13 cellular contexts compared by ENCODE assay signal in genomic region chr15:84671211-84671610, GRCh38. TPM values are rescaled to one million over a fixed set of nuclear protein-coding genes. Genes with fewer than 3 reads are reported as not detected.
DNase-seq lines count a peak whose midpoint lies in the region; ATAC-seq, FAIRE-seq and TF ChIP-seq lines count a peak whose summit lies in the region.
"Had no signal": no experiment of that assay in that cellular context is flagged by ENCODE, and none has a peak within 500 bp of the region (broad histone marks: within the 10 kb centered on the region; RNA-seq: fewer than 3 reads in every experiment).

No MANE protein-coding gene starts in this region.

- FAIRE-seq in astrocyte (lab: Jason Lieb, UNC) = peak; percentile 9
- FAIRE-seq: D721Med, RCC 7860 had no signal

- TF ChIP-seq POLR2A in gastrocnemius medialis (IDR thresholded peaks at IDR 0.05) (no peak), vagina (IDR thresholded peaks at IDR 0.05) (no peak)

- TF ChIP-seq CTCF in astrocyte (IDR thresholded peaks at IDR 0.05; ENCODE audit: insufficient read depth, low read depth, low read length) = no peak
- no peak for TF ChIP-seq CTCF in endothelial cell (IDR thresholded peaks at IDR 0.05; ENCODE audit: unreplicated experiment)
- TF ChIP-seq CTCF in gastrocnemius medialis (IDR thresholded peaks at IDR 0.05 in 4 of 5, conservative IDR thresholded peaks at IDR 0.05 in 1 of 5) = no peak
- TF ChIP-seq CTCF in vagina (IDR thresholded peaks at IDR 0.05) = no peak

- peaks cover 18% of the 10 kb centered on the region for H3K4me1 ChIP-seq in astrocyte (ENCODE audit: insufficient read depth, low read length)
- H3K4me1 ChIP-seq in gastrocnemius medialis = no peaks in the 10 kb centered on the region
- H3K4me1 ChIP-seq in vagina = no peaks in the 10 kb centered on the region

- H3K9me3 ChIP-seq in astrocyte (ENCODE audit: insufficient read depth, low read depth, low read length) (no peaks in the 10 kb centered on the region), gastrocnemius medialis (no peaks in the 10 kb centered on the region), vagina (no peaks in the 10 kb centered on the region)

- H3K4me1 Mint-ChIP-seq in astrocyte (ENCODE audit: low read depth, unreplicated experiment) (peaks cover 17% of the 10 kb centered on the region), endothelial cell (ENCODE audit: unreplicated experiment) (peaks cover 3% of the 10 kb centered on the region)

- H3K27ac ChIP-seq in astrocyte (ENCODE audit: low read depth, low read length) = peak overlapping the region; percentile 7
- H3K27ac ChIP-seq in gastrocnemius medialis = no peak overlapping the region
- H3K27ac ChIP-seq in vagina = no peak overlapping the region

- DNase-seq in AG08395 (ENCODE audit: low spot score) = peak; percentile 74
- peak; percentile 88 for DNase-seq in EH (ENCODE audit: low read depth)
- peak; percentile 86 for DNase-seq in astrocyte (ENCODE audit: low read depth)
- DNase-seq in kidney glomerular epithelial cell (lab: John Stamatoyannopoulos, UW) = peak; percentile 17
- DNase-seq in endothelial cell (ENCODE audit: low spot score) = no peak
- no peak for DNase-seq in gastrocnemius medialis
- DNase-seq in vagina (ENCODE audit: extremely low spot score in 2 of 2) = no peak
- DNase-seq: activated CD8-positive, alpha-beta memory T cell treated with anti-CD3 and anti-CD28 coated beads, Interleukin-2, amount 50 U/mL, for 4 hours; immature natural killer cell; NCI-H2227 treated with DMSO at 0.1 percent for 48 hours had no signal

- H2AFZ ChIP-seq in astrocyte (ENCODE audit: low read depth, low read length) = no peak overlapping the region

- in situ Hi-C loops in gastrocnemius medialis (cut with MboI; ENCODE audit: low sequenced_read_pairs in 4 of 4) = no loop called here

- H3K4me3 ChIP-seq in astrocyte (ENCODE audit: insufficient read depth, low read depth, low read length) (no peak overlapping the region), gastrocnemius medialis (no peak overlapping the region), vagina (no peak overlapping the region)

- ATAC-seq in gastrocnemius medialis = no peak
- no peak for ATAC-seq in HG02678 (IDR thresholded peaks at IDR 0.05; ENCODE audit: unreplicated experiment)

- H3K27ac Mint-ChIP-seq in astrocyte (ENCODE audit: unreplicated experiment) (peak overlapping the region; percentile 11), endothelial cell (ENCODE audit: unreplicated experiment) (no peak overlapping the region)

- intact Hi-C loops in gastrocnemius medialis (cut with DNase I; ENCODE audit: low total_unique reads) (no loop called here), vagina (cut with DNase I) (no loop called here)

- H3K36me3 ChIP-seq in astrocyte (ENCODE audit: insufficient read depth, low read length) (peaks cover 43% of the 10 kb centered on the region), gastrocnemius medialis (peaks cover 2 to 44% of the 10 kb centered on the region in 2 donors), vagina (peaks cover 0 to 39% of the 10 kb centered on the region in 2 donors)

- H3K79me2 ChIP-seq in astrocyte (ENCODE audit: insufficient read depth, low read length) = no peaks in the 10 kb centered on the region

- no peaks in the 10 kb centered on the region for H3K27me3 Mint-ChIP-seq in astrocyte (ENCODE audit: low read depth, unreplicated experiment)
- H3K27me3 Mint-ChIP-seq in endothelial cell (ENCODE audit: unreplicated experiment) = peaks cover 2% of the 10 kb centered on the region

- no peaks in the 10 kb centered on the region for H3K27me3 ChIP-seq in astrocyte (ENCODE audit: insufficient read depth, low read length)
- H3K27me3 ChIP-seq in gastrocnemius medialis = no peaks in the 10 kb centered on the region
- H3K27me3 ChIP-seq in vagina = no peaks in the 10 kb centered on the region

- H3K9ac ChIP-seq in astrocyte (ENCODE audit: low read length) = no peak overlapping the region

- peak overlapping the region; percentile 7 for H3K4me2 ChIP-seq in astrocyte (ENCODE audit: low read length)

- H4K20me1 ChIP-seq in astrocyte (ENCODE audit: insufficient read depth, low read length) = peaks cover 13% of the 10 kb centered on the region

- peaks cover 19% of the 10 kb centered on the region for H3K36me3 Mint-ChIP-seq in astrocyte (ENCODE audit: low read depth, unreplicated experiment)
- H3K36me3 Mint-ChIP-seq in endothelial cell (ENCODE audit: low read depth, unreplicated experiment) = peaks cover 15% of the 10 kb centered on the region

- H3K9me3 Mint-ChIP-seq in astrocyte (ENCODE audit: unreplicated experiment) (no peaks in the 10 kb centered on the region), endothelial cell (ENCODE audit: unreplicated experiment) (no peaks in the 10 kb centered on the region)
- H3K9me3 Mint-ChIP-seq: immature natural killer cell had no signal

- H3K4me3 Mint-ChIP-seq in astrocyte (ENCODE audit: unreplicated experiment) (peak overlapping the region; percentile 37), endothelial cell (ENCODE audit: unreplicated experiment) (no peak overlapping the region)
- H3K4me3 Mint-ChIP-seq: immature natural killer cell had no signal

RNA-seq across cellular contexts. Expression of gene NMB, which starts 13.2 kb away (rescaled TPM):
- total RNA-seq in astrocyte (6.1 and 6.4 TPM in 2 replicates), endothelial cell (ENCODE audit: unreplicated experiment) (14.3 TPM), gastrocnemius medialis (1 to 10 TPM in 2 of 4 donors, under 1 TPM in 1, not detected in 1; 0.94 to 1.6 (median 1.6) TPM), vagina (12.3 TPM)

RNA-seq across cellular contexts. Expression of gene WDR73, which starts 17.1 kb away (rescaled TPM):
- total RNA-seq in astrocyte (22.1 and 23.9 TPM in 2 replicates), endothelial cell (ENCODE audit: unreplicated experiment) (29.5 TPM), gastrocnemius medialis (10 to 100 TPM in 3 of 4 donors, 1 to 10 TPM in 1; 6.7 to 11.7 (median 10.3) TPM), vagina (24.1 TPM)

RNA-seq across cellular contexts. Expression of gene SEC11A, which starts 44.7 kb away (rescaled TPM):
- total RNA-seq in astrocyte = 187 and 198 TPM in 2 replicates
- 204 TPM for total RNA-seq in endothelial cell (ENCODE audit: unreplicated experiment)
- total RNA-seq in gastrocnemius medialis = 100 to 1,000 TPM in 3 of 4 donors, 10 to 100 TPM in 1; 90.2 to 127 (median 118) TPM
- total RNA-seq in vagina = 99.2 TPM

Comparison
In these comparisons a context has a peak if more than half of its experiments do, and no peak if none do; other contexts are left out.
1. DNase-seq: peak in AG08395 (single experiment), EH (single experiment), astrocyte (single experiment) and kidney glomerular epithelial cell (single experiment); none in endothelial cell (single experiment), gastrocnemius medialis (0 of 2) and vagina (0 of 2).